ENCODE assay signal across 17 cellular contexts in the genomic region with DNA sequence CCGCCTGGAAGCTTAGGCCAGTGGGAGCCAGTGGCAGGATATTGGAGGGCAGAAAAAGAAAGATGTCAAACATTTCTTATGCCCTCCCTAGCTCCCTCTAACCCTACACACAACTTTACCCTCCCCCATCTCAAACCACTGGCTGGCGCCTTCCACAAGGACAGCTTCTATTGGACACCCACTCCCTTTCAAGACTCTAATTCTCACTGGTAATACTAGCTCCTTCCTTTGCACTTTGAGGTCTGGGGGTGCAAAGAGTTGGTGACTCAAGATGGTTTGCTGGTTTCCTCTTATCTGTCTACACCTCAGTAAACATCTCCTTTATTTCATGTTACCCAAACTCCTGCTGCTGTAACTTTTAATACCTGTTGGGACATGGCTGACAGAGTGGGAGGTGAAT. TPM values are rescaled to one million over a fixed set of nuclear protein-coding genes. Genes with fewer than 3 reads are reported as not detected.
DNase-seq lines count a peak whose midpoint lies in the region; ATAC-seq and TF ChIP-seq lines count a peak whose summit lies in the region.
"Had no signal": no experiment of that assay in that cellular context is flagged by ENCODE, and none has a peak within 500 bp of the region (broad histone marks: within the 10 kb centered on the region; RNA-seq: fewer than 3 reads in every experiment).

No MANE protein-coding gene starts in this region.

- H3K36me3 Mint-ChIP-seq in CD8-positive, alpha-beta memory T cell = peaks cover 0 to 2% (median 0%) of the 10 kb centered on the region in 3 donors
- no peaks in the 10 kb centered on the region for H3K36me3 Mint-ChIP-seq in activated T-helper 17 cell treated with anti-CD3 and anti-CD28 coated beads, Interleukin-2, amount 50 U/mL, for 72 hours (ENCODE audit: low read depth)
- H3K36me3 Mint-ChIP-seq in natural killer cell = no peaks in the 10 kb centered on the region

- no peaks in the 10 kb centered on the region for H3K36me3 ChIP-seq in BLaER1 treated with 17β-estradiol and CSF1 and Interleukin-3, amounts not matched to agents 10 nM and 100 nM
- H3K36me3 ChIP-seq in CD8-positive, alpha-beta memory T cell (ENCODE audit: insufficient read depth, low read length) = no peaks in the 10 kb centered on the region
- no peaks in the 10 kb centered on the region for H3K36me3 ChIP-seq in hepatocyte (replicated peaks; ENCODE audit: insufficient read depth, low read depth)
- H3K36me3 ChIP-seq: cardiac muscle cell, HAP-1 had no signal

- no peak overlapping the region for H3K9ac ChIP-seq in BLaER1 treated with 17β-estradiol and CSF1 and Interleukin-3, amounts not matched to agents 10 nM and 100 nM

- CTCF ChIA-PET in CD8-positive, alpha-beta memory T cell (lab: Charles Lee) = interaction anchor here (0.9 to 1.7 kb wide), 6 partner anchors 12 to 82 kb away, joined by 3 to 5 read pairs (median 4); a partner anchor contains a TSS

- H3K4me3 ChIP-seq in BLaER1 treated with 17β-estradiol and CSF1 and Interleukin-3, amounts not matched to agents 10 nM and 100 nM = no peak overlapping the region
- no peak overlapping the region for H3K4me3 ChIP-seq in CD8-positive, alpha-beta memory T cell (ENCODE audit: low read length)
- no peak overlapping the region for H3K4me3 ChIP-seq in hepatocyte
- H3K4me3 ChIP-seq: cardiac muscle cell, HAP-1, SK-N-MC had no signal

- H3K9me2 ChIP-seq in hepatocyte (replicated peaks; ENCODE audit: insufficient read depth) = no peaks in the 10 kb centered on the region

- no peaks in the 10 kb centered on the region for H4K20me1 ChIP-seq in BLaER1 treated with 17β-estradiol and CSF1 and Interleukin-3, amounts not matched to agents 10 nM and 100 nM
- no peaks in the 10 kb centered on the region for H4K20me1 ChIP-seq in hepatocyte (ENCODE audit: insufficient read depth, poor library complexity, severe bottlenecking)

- intact Hi-C loops in natural killer cell (cut with micrococcal nuclease) = loop anchor here (5.0 kb wide), 1 partner anchor 34 kb away; no protein-coding TSS in a partner anchor
- intact Hi-C loops in posterior cingulate gyrus (cut with DNase I) = no loop called here

- H3K27ac Mint-ChIP-seq in CD8-positive, alpha-beta memory T cell = peak overlapping the region; percentile 15 to 93 (median 81)
- peak overlapping the region; percentile 55 for H3K27ac Mint-ChIP-seq in activated T-helper 17 cell treated with anti-CD3 and anti-CD28 coated beads, Interleukin-2, amount 50 U/mL, for 72 hours
- H3K27ac Mint-ChIP-seq in natural killer cell = peak overlapping the region in 1 of 2 donors; percentile 74

- peak; percentile 73 for ATAC-seq in activated T-helper 17 cell treated with anti-CD3 and anti-CD28 coated beads, Interleukin-2, amount 50 U/mL, for 72 hours (replicated peaks)
- peak; percentile 84 to 93 (median 90) for ATAC-seq in natural killer cell

- peak overlapping the region; percentile 11 to 82 (median 73) for H3K4me3 Mint-ChIP-seq in CD8-positive, alpha-beta memory T cell
- H3K4me3 Mint-ChIP-seq in activated T-helper 17 cell treated with anti-CD3 and anti-CD28 coated beads, Interleukin-2, amount 50 U/mL, for 72 hours = peak overlapping the region; percentile 35
- H3K4me3 Mint-ChIP-seq in natural killer cell = peak overlapping the region; percentile 43

- H3K27me3 ChIP-seq in BLaER1 treated with 17β-estradiol and CSF1 and Interleukin-3, amounts not matched to agents 10 nM and 100 nM = no peaks in the 10 kb centered on the region
- no peaks in the 10 kb centered on the region for H3K27me3 ChIP-seq in CD8-positive, alpha-beta memory T cell (ENCODE audit: insufficient read depth, low read length, poor library complexity, severe bottlenecking)
- no peaks in the 10 kb centered on the region for H3K27me3 ChIP-seq in hepatocyte
- H3K27me3 ChIP-seq: cardiac muscle cell had no signal

- H3K4me2 ChIP-seq in BLaER1 treated with 17β-estradiol and CSF1 and Interleukin-3, amounts not matched to agents 10 nM and 100 nM = peak overlapping the region; percentile 31 to 66 (median 52)
- no peak overlapping the region for H3K4me2 ChIP-seq in hepatocyte

- no peaks in the 10 kb centered on the region for H3K79me2 ChIP-seq in hepatocyte

- peak in 4 of 5 donors; percentile 14 to 80 (median 48) for DNase-seq in CD8-positive, alpha-beta memory T cell
- DNase-seq in natural killer cell = peak; percentile 50
- no peak for DNase-seq in hepatocyte (ENCODE audit: low spot score)
- no peak for DNase-seq in posterior cingulate gyrus
- DNase-seq in NCI-H1694 (lab: John Stamatoyannopoulos, UW) = no peak
- no peak for DNase-seq in NCI-H345 (lab: John Stamatoyannopoulos, UW)
- DNase-seq: C1 segment of cervical spinal cord, mesenchymal stem cell, NCI-H1105, NCI-H446 treated with DMSO at 0.1 percent for 48 hours, occipital lobe had no signal

- no peak for TF ChIP-seq CTCF in natural killer cell (IDR thresholded peaks at IDR 0.05)
- no peak for TF ChIP-seq CTCF in hepatocyte (IDR thresholded peaks at IDR 0.05; ENCODE audit: poor library complexity)

- no peaks in the 10 kb centered on the region for H3K9me3 Mint-ChIP-seq in CD8-positive, alpha-beta memory T cell
- H3K9me3 Mint-ChIP-seq in activated T-helper 17 cell treated with anti-CD3 and anti-CD28 coated beads, Interleukin-2, amount 50 U/mL, for 72 hours = no peaks in the 10 kb centered on the region
- no peaks in the 10 kb centered on the region for H3K9me3 Mint-ChIP-seq in natural killer cell

- peaks cover 57 to 70% (median 62%) of the 10 kb centered on the region in 3 donors for H3K4me1 Mint-ChIP-seq in CD8-positive, alpha-beta memory T cell
- H3K4me1 Mint-ChIP-seq in activated T-helper 17 cell treated with anti-CD3 and anti-CD28 coated beads, Interleukin-2, amount 50 U/mL, for 72 hours = peaks cover 24% of the 10 kb centered on the region
- peaks cover 34 to 43% of the 10 kb centered on the region in 2 donors for H3K4me1 Mint-ChIP-seq in natural killer cell

- POLR2A ChIA-PET in CD8-positive, alpha-beta memory T cell (lab: Charles Lee) = interaction anchor here (0.7 to 2.0 kb wide), 5 partner anchors 10 to 51 kb away, joined by 3 to 7 read pairs (median 3); a partner anchor contains a TSS

- WGBS in hepatocyte (ENCODE audit: low lambda C conversion rate, missing lambda C conversion rate) = 100% methylated on average over 2 of the region's 2 CpGs

- no peak overlapping the region for H2AFZ ChIP-seq in hepatocyte

- no peaks in the 10 kb centered on the region for H3K9me3 ChIP-seq in BLaER1 treated with 17β-estradiol and CSF1 and Interleukin-3, amounts not matched to agents 10 nM and 100 nM (replicated peaks in 1 of 11)
- H3K9me3 ChIP-seq in CD8-positive, alpha-beta memory T cell (ENCODE audit: low read length) = no peaks in the 10 kb centered on the region
- H3K9me3 ChIP-seq in hepatocyte (ENCODE audit: low read depth) = no peaks in the 10 kb centered on the region
- H3K9me3 ChIP-seq: HAP-1 had no signal

- peaks cover 9 to 19% (median 13%) of the 10 kb centered on the region in 10 experiments for H3K4me1 ChIP-seq in BLaER1 treated with 17β-estradiol and CSF1 and Interleukin-3, amounts not matched to agents 10 nM and 100 nM
- peaks cover 53% of the 10 kb centered on the region for H3K4me1 ChIP-seq in CD8-positive, alpha-beta memory T cell (ENCODE audit: insufficient read depth, low read length)
- H3K4me1 ChIP-seq in hepatocyte (ENCODE audit: insufficient read depth) = no peaks in the 10 kb centered on the region
- H3K4me1 ChIP-seq: HAP-1 had no signal

- H3K27me3 Mint-ChIP-seq in CD8-positive, alpha-beta memory T cell = no peaks in the 10 kb centered on the region
- no peaks in the 10 kb centered on the region for H3K27me3 Mint-ChIP-seq in activated T-helper 17 cell treated with anti-CD3 and anti-CD28 coated beads, Interleukin-2, amount 50 U/mL, for 72 hours
- H3K27me3 Mint-ChIP-seq in natural killer cell (ENCODE audit: low read depth in 2 of 2) = peaks cover 9 to 39% of the 10 kb centered on the region in 2 donors

- H3K27ac ChIP-seq in BLaER1 treated with 17β-estradiol and CSF1 and Interleukin-3, amounts not matched to agents 10 nM and 100 nM = no peak overlapping the region
- no peak overlapping the region for H3K27ac ChIP-seq in CD8-positive, alpha-beta memory T cell (ENCODE audit: low read depth, low read length)
- no peak overlapping the region for H3K27ac ChIP-seq in hepatocyte
- H3K27ac ChIP-seq: cardiac muscle cell, SK-N-MC, VCaP had no signal

RNA-seq across cellular contexts. Expression of a gene that starts 11.6 kb away (rescaled TPM):
- 10 to 100 TPM; 21.9 to 26.3 TPM for total RNA-seq in CD8-positive, alpha-beta memory T cell
- polyA plus RNA-seq in CD8-positive, alpha-beta memory T cell = 16.5 TPM
- total RNA-seq in activated T-helper 17 cell treated with anti-CD3 and anti-CD28 coated beads, Interleukin-2, amount 50 U/mL, for 72 hours = 10 to 100 TPM in 1 of 2 donors, 1 to 10 TPM in 1; 3.1 to 14.9 TPM
- total RNA-seq in natural killer cell (under 1 TPM; 0.45 to 0.82 (median 0.47) TPM), hepatocyte (40.3 and 46.9 TPM in 2 replicates)
- polyA plus RNA-seq in hepatocyte = 13.4 and 15.0 TPM in 2 replicates

RNA-seq across cellular contexts. Expression of a gene that starts 11.6 kb away (rescaled TPM):
- 10 to 100 TPM; 35.9 to 37.3 TPM for total RNA-seq in CD8-positive, alpha-beta memory T cell
- polyA plus RNA-seq in CD8-positive, alpha-beta memory T cell = 14.7 TPM
- total RNA-seq in activated T-helper 17 cell treated with anti-CD3 and anti-CD28 coated beads, Interleukin-2, amount 50 U/mL, for 72 hours = 10 to 100 TPM; 22.9 to 35.0 TPM
- 1 to 10 TPM; 2.6 to 3.9 (median 3.7) TPM for total RNA-seq in natural killer cell
- 21.9 and 24.3 TPM in 2 replicates for total RNA-seq in hepatocyte
- polyA plus RNA-seq in hepatocyte = 27.0 and 28.2 TPM in 2 replicates

Comparison
In these comparisons a context has a peak if more than half of its experiments do, and no peak if none do; other contexts are left out.
1. DNase-seq: peak in CD8-positive, alpha-beta memory T cell (4 of 5) and natural killer cell (single experiment); none in hepatocyte (single experiment), posterior cingulate gyrus (0 of 10), NCI-H1694 (single experiment) and NCI-H345 (single experiment).
2. Peak in every context shown above with its lines, with median percentiles within 50 percentile points of each other: H3K4me3 Mint-ChIP-seq.